ENCODE assay signal across 14 cellular contexts in genomic region chr11:126370016-126370415, GRCh38. TPM values are rescaled to one million over a fixed set of nuclear protein-coding genes. Genes with fewer than 3 reads are reported as not detected.
DNase-seq lines count a peak whose midpoint lies in the region; ATAC-seq and TF ChIP-seq lines count a peak whose summit lies in the region.
"Had no signal": no experiment of that assay in that cellular context is flagged by ENCODE, and none has a peak within 500 bp of the region (broad histone marks: within the 10 kb centered on the region; RNA-seq: fewer than 3 reads in every experiment).

No MANE protein-coding gene starts in this region.

- ATAC-seq in HG03039 (IDR thresholded peaks at IDR 0.05; ENCODE audit: unreplicated experiment): no peak
- ATAC-seq: HCT116 had no signal

- H3K4me1 ChIP-seq in HEK293 (ENCODE audit: control insufficient read depth, insufficient read depth, low read length) (no peaks in the 10 kb centered on the region), OCI-LY7 (ENCODE audit: insufficient read depth, low read length, poor library complexity, severe bottlenecking) (peaks cover 28% of the 10 kb centered on the region), neutrophil (ENCODE audit: control insufficient read depth in 1 of 2, insufficient read depth in 1 of 2, low read depth in 1 of 2, low read length in 1 of 2) (peaks cover 39 to 44% of the 10 kb centered on the region in 2 experiments)

- H3K4me3 ChIP-seq in HEK293 (ENCODE audit: low read depth, low read length) (no peak overlapping the region), OCI-LY7 (ENCODE audit: low read depth, low read length, poor library complexity, severe bottlenecking) (no peak overlapping the region), neutrophil (ENCODE audit: low read depth in 1 of 2, low read length in 1 of 2) (no peak overlapping the region)
- H3K4me3 ChIP-seq: GM23248 had no signal

- H3K9me3 ChIP-seq in HEK293 (ENCODE audit: control insufficient read depth, insufficient read depth, low read depth, low read length): no peaks in the 10 kb centered on the region
- no peaks in the 10 kb centered on the region for H3K9me3 ChIP-seq in OCI-LY7 (ENCODE audit: low read length)
- H3K9me3 ChIP-seq in neutrophil: no peaks in the 10 kb centered on the region

- H3K27ac ChIP-seq in HEK293 (ENCODE audit: extremely low read depth, low read depth, low read length): no peak overlapping the region
- no peak overlapping the region for H3K27ac ChIP-seq in OCI-LY7 (ENCODE audit: low read depth, low read length, poor library complexity, severe bottlenecking)
- peak overlapping the region; percentile 87 for H3K27ac ChIP-seq in neutrophil
- H3K27ac ChIP-seq: GM23248 had no signal

- H3K4me1 Mint-ChIP-seq in immature natural killer cell: peaks cover 41 to 55% of the 10 kb centered on the region in 2 donors
- H3K4me1 Mint-ChIP-seq: B cell had no signal

- peak overlapping the region in 3 of 5 donors; percentile 9 to 52 (median 16) for H3K4me3 Mint-ChIP-seq in immature natural killer cell
- H3K4me3 Mint-ChIP-seq: B cell; CD4-positive, alpha-beta T cell had no signal

- no peaks in the 10 kb centered on the region for H3K36me3 ChIP-seq in HEK293 (ENCODE audit: control insufficient read depth in 2 of 2, insufficient read depth in 1 of 2, low read length in 2 of 2)
- H3K36me3 ChIP-seq in OCI-LY7 (ENCODE audit: insufficient read depth, low read length): no peaks in the 10 kb centered on the region
- H3K36me3 ChIP-seq in neutrophil: no peaks in the 10 kb centered on the region

- POLR2A ChIA-PET in HEK293 (lab: Yijun Ruan, JAX) (no interaction called here), OCI-LY7 (lab: Charles Lee) (interaction anchor here (0.6 to 1.2 kb wide), 4 partner anchors 9 to 96 kb away, joined by 3 to 6 read pairs (median 3); no protein-coding TSS in a partner anchor)

- H2AFZ ChIP-seq in OCI-LY7 (ENCODE audit: low read length): no peak overlapping the region
- H2AFZ ChIP-seq: GM23248 had no signal

- no peaks in the 10 kb centered on the region for H3K36me3 Mint-ChIP-seq in immature natural killer cell

- DNase-seq in OCI-LY7 (ENCODE audit: low spot score) (no peak), immature natural killer cell (no peak), amygdala (lab: John Stamatoyannopoulos, UW) (no peak)
- DNase-seq in activated naive CD4-positive, alpha-beta T cell treated with Interleukin-2 at 50 U/mL for 16 hours: no peak
- DNase-seq: C1 segment of cervical spinal cord; Calu3; CD4-positive, alpha-beta T cell; DMS 273 treated with DMSO at 0.1 percent for 48 hours; GM23248 had no signal

- no peaks in the 10 kb centered on the region for H3K9me3 Mint-ChIP-seq in immature natural killer cell
- H3K9me3 Mint-ChIP-seq: CD4-positive, alpha-beta T cell had no signal

- peak overlapping the region; percentile 6 to 71 (median 61) for H3K27ac Mint-ChIP-seq in immature natural killer cell
- H3K27ac Mint-ChIP-seq: B cell; CD4-positive, alpha-beta T cell had no signal

- H3K27me3 ChIP-seq in neutrophil: no peaks in the 10 kb centered on the region

- H4K20me1 ChIP-seq in OCI-LY7 (ENCODE audit: insufficient read depth, low read length): no peaks in the 10 kb centered on the region; the same call in 1 of the 2 replicates

- intact Hi-C loops in OCI-LY7 (cut with micrococcal nuclease; ENCODE audit: unreplicated experiment): no loop called here

- no TSS peak for BruUV-seq in OCI-LY7 (replicated peaks; lab: Mats Ljungman, UMichigan)

- peak overlapping the region; percentile 33 for H3K4me2 ChIP-seq in OCI-LY7 (ENCODE audit: low read length)

- H3K79me2 ChIP-seq in OCI-LY7 (ENCODE audit: insufficient read depth, low read depth, low read length): no peaks in the 10 kb centered on the region

- H3K9me2 ChIP-seq in OCI-LY7 (ENCODE audit: insufficient read depth, low read length): no peaks in the 10 kb centered on the region

- TF ChIP-seq CTCF in HEK293 (tag by site-specific recombination; IDR thresholded peaks at IDR 0.05) (no peak), OCI-LY7 (conservative IDR thresholded peaks at IDR 0.05; ENCODE audit: low read length) (no peak), neutrophil (IDR thresholded peaks at IDR 0.05) (no peak)

- CTCF ChIA-PET in HEK293 (lab: Yijun Ruan, JAX): interaction anchor here (0.8 to 1.0 kb wide), 2 partner anchors 11 to 57 kb away, joined by 4 read pairs; no protein-coding TSS in a partner anchor
- CTCF ChIA-PET in OCI-LY7 (lab: Charles Lee; ENCODE audit: unreplicated experiment): no interaction called here

- H3K27me3 Mint-ChIP-seq in immature natural killer cell (ENCODE audit: low read depth in 3 of 3): peaks cover 0 to 2% (median 0%) of the 10 kb centered on the region in 3 donors
- H3K27me3 Mint-ChIP-seq: B cell; CD4-positive, alpha-beta T cell had no signal

TF ChIP-seq in HEK293, 187 proteins besides CTCF, POLR2A, EP300 and RAD21:
- no peak for TF ChIP-seq ZNF138 (tag by site-specific recombination; IDR thresholded peaks at IDR 0.05; ENCODE audit: borderline replicate concordance)
- peak; percentile 43; the same call in 1 of the 2 replicates for TF ChIP-seq ZNF146 (tag by site-specific recombination; IDR thresholded peaks at IDR 0.05)

RNA-seq across cellular contexts. Expression of gene ST3GAL4, which starts 14.5 kb away (rescaled TPM):
- total RNA-seq in OCI-LY7 (2014; rRNA removed; shearing (Covaris generic)): 10.0 and 14.3 TPM in 2 replicates
- total RNA-seq in OCI-LY7 (2022): 17.4 and 18.8 TPM in 2 replicates
- polyA plus RNA-seq in immature natural killer cell: 10 to 100 TPM; 25.0 to 31.7 (median 30.9) TPM
